Comparison of ENCODE assay signal across 22 cellular contexts in the genomic region with DNA sequence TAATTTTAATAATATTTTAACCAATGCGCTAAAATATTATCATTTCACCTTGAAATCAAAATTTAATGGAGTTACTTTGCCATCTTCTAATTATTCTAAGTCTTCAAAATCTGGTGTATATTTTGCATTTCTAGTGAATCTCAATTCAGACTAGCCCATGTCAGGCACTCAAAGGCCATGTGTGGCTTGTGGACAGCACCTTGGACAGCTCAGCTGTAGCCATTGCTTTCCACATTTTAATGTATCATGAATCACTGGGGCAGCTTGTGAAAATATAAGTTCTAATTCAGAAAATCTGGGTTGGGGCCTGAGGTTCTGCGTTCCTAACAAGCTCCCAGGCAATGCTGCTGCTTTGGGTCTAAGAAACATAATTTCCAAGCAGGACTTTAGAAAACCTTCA. TPM values are rescaled to one million over a fixed set of nuclear protein-coding genes. Genes with fewer than 3 reads are reported as not detected.
DNase-seq lines count a peak whose midpoint lies in the region; ATAC-seq and TF ChIP-seq lines count a peak whose summit lies in the region.
"Had no signal": no experiment of that assay in that cellular context is flagged by ENCODE, and none has a peak within 500 bp of the region (broad histone marks: within the 10 kb centered on the region; RNA-seq: fewer than 3 reads in every experiment).

No MANE protein-coding gene starts in this region.

- no peak overlapping the region for H3K4me3 ChIP-seq in RWPE2 (ENCODE audit: severe bottlenecking)
- no peak overlapping the region for H3K4me3 ChIP-seq in effector memory CD4-positive, alpha-beta T cell (ENCODE audit: insufficient read depth, low read depth, low read length, poor library complexity, severe bottlenecking)
- H3K4me3 ChIP-seq: PC-9, skin epidermis, testis had no signal

- H3K27me3 ChIP-seq in RWPE2 (ENCODE audit: insufficient read depth, poor library complexity, severe bottlenecking), result no peaks in the 10 kb centered on the region
- H3K27me3 ChIP-seq in effector memory CD4-positive, alpha-beta T cell (replicated peaks; ENCODE audit: control insufficient read depth, insufficient read depth, low read length, poor library complexity, severe bottlenecking), result no peaks in the 10 kb centered on the region
- H3K27me3 ChIP-seq: testis had no signal

- CTCF ChIA-PET in activated CD4-positive, alpha-beta T cell treated with anti-CD3 and anti-CD28 coated beads, Interleukin-2, amount 10 ng/mL, durations not matched to agents 7 days and 5 days (lab: Charles Lee), result interaction anchor here (1.0 kb wide), 1 partner anchor 12 kb away, joined by 3 read pairs; no protein-coding TSS in a partner anchor

- no peaks in the 10 kb centered on the region for H3K4me1 ChIP-seq in RWPE2 (ENCODE audit: insufficient read depth, poor library complexity, severe bottlenecking)
- no peaks in the 10 kb centered on the region for H3K4me1 ChIP-seq in effector memory CD4-positive, alpha-beta T cell (ENCODE audit: control insufficient read depth, insufficient read depth, low read length, poor library complexity, severe bottlenecking)
- H3K4me1 ChIP-seq: testis had no signal

- H3K4me3 Mint-ChIP-seq in endothelial cell (ENCODE audit: unreplicated experiment) (no peak overlapping the region), nephron progenitor cell (no peak overlapping the region)
- no peak overlapping the region for H3K4me3 Mint-ChIP-seq in activated CD4-positive, alpha-beta T cell treated with anti-CD3 and anti-CD28 coated beads, Interleukin-2, amount 10 ng/mL, durations not matched to agents 7 days and 5 days
- H3K4me3 Mint-ChIP-seq: activated CD4-positive, alpha-beta memory T cell treated with anti-CD3 and anti-CD28 coated beads, Interleukin-2, amount 10 ng/mL, durations not matched to agents 7 days and 5 days; activated naive CD8-positive, alpha-beta T cell treated with anti-CD3 and anti-CD28 coated beads, Interleukin-2, amount 50 U/mL, for 24 hours; B cell had no signal

- POLR2A ChIA-PET in activated CD4-positive, alpha-beta T cell treated with anti-CD3 and anti-CD28 coated beads, Interleukin-2, amount 10 ng/mL, durations not matched to agents 7 days and 5 days (lab: Charles Lee), result no interaction called here

- ATAC-seq in RWPE2 (ENCODE audit: low read depth), result peak; percentile 55; the same call in 2 of the 3 replicates
- ATAC-seq in Right ventricle myocardium superior (ENCODE audit: poor library complexity), result no peak
- no peak for ATAC-seq in HG03135 (IDR thresholded peaks at IDR 0.05; ENCODE audit: unreplicated experiment)
- ATAC-seq: activated naive CD8-positive, alpha-beta T cell treated with anti-CD3 and anti-CD28 coated beads, Interleukin-2, amount 50 U/mL, for 24 hours had no signal

- H3K27ac Mint-ChIP-seq in endothelial cell (ENCODE audit: unreplicated experiment) (no peak overlapping the region), nephron progenitor cell (no peak overlapping the region)
- H3K27ac Mint-ChIP-seq in activated CD4-positive, alpha-beta T cell treated with anti-CD3 and anti-CD28 coated beads, Interleukin-2, amount 10 ng/mL, durations not matched to agents 7 days and 5 days, result no peak overlapping the region
- H3K27ac Mint-ChIP-seq: activated CD4-positive, alpha-beta memory T cell treated with anti-CD3 and anti-CD28 coated beads, Interleukin-2, amount 10 ng/mL, durations not matched to agents 7 days and 5 days; activated naive CD8-positive, alpha-beta T cell treated with anti-CD3 and anti-CD28 coated beads, Interleukin-2, amount 50 U/mL, for 24 hours; B cell had no signal

- H3K36me3 Mint-ChIP-seq in endothelial cell (ENCODE audit: low read depth, unreplicated experiment) (no peaks in the 10 kb centered on the region), nephron progenitor cell (ENCODE audit: low read depth) (no peaks in the 10 kb centered on the region)
- H3K36me3 Mint-ChIP-seq in activated CD4-positive, alpha-beta T cell treated with anti-CD3 and anti-CD28 coated beads, Interleukin-2, amount 10 ng/mL, durations not matched to agents 7 days and 5 days (ENCODE audit: low read depth), result no peaks in the 10 kb centered on the region

- H3K4me1 Mint-ChIP-seq in endothelial cell (ENCODE audit: unreplicated experiment) (peaks cover 14% of the 10 kb centered on the region), nephron progenitor cell (no peaks in the 10 kb centered on the region)
- no peaks in the 10 kb centered on the region for H3K4me1 Mint-ChIP-seq in activated CD4-positive, alpha-beta T cell treated with anti-CD3 and anti-CD28 coated beads, Interleukin-2, amount 10 ng/mL, durations not matched to agents 7 days and 5 days
- H3K4me1 Mint-ChIP-seq: activated CD4-positive, alpha-beta memory T cell treated with anti-CD3 and anti-CD28 coated beads, Interleukin-2, amount 10 ng/mL, durations not matched to agents 7 days and 5 days; activated naive CD8-positive, alpha-beta T cell treated with anti-CD3 and anti-CD28 coated beads, Interleukin-2, amount 50 U/mL, for 24 hours; B cell had no signal

- H3K36me3 ChIP-seq in RWPE2 (ENCODE audit: low read depth), result no peaks in the 10 kb centered on the region
- H3K36me3 ChIP-seq in effector memory CD4-positive, alpha-beta T cell (ENCODE audit: control insufficient read depth, insufficient read depth, low read length), result no peaks in the 10 kb centered on the region

- TF ChIP-seq CTCF in RWPE2 (IDR thresholded peaks at IDR 0.05; ENCODE audit: poor library complexity, severe bottlenecking) (no peak), endothelial cell (IDR thresholded peaks at IDR 0.05; ENCODE audit: unreplicated experiment) (no peak), nephron progenitor cell (IDR thresholded peaks at IDR 0.05) (no peak)

- no peaks in the 10 kb centered on the region for H3K9me3 ChIP-seq in RWPE2 (ENCODE audit: severe bottlenecking)
- no peaks in the 10 kb centered on the region for H3K9me3 ChIP-seq in effector memory CD4-positive, alpha-beta T cell (ENCODE audit: control insufficient read depth, low read length)
- H3K9me3 ChIP-seq: testis had no signal

- H3K9me3 Mint-ChIP-seq in endothelial cell (ENCODE audit: unreplicated experiment) (no peaks in the 10 kb centered on the region), nephron progenitor cell (no peaks in the 10 kb centered on the region)
- no peaks in the 10 kb centered on the region for H3K9me3 Mint-ChIP-seq in activated CD4-positive, alpha-beta T cell treated with anti-CD3 and anti-CD28 coated beads, Interleukin-2, amount 10 ng/mL, durations not matched to agents 7 days and 5 days
- H3K9me3 Mint-ChIP-seq: activated CD4-positive, alpha-beta memory T cell treated with anti-CD3 and anti-CD28 coated beads, Interleukin-2, amount 10 ng/mL, durations not matched to agents 7 days and 5 days; activated naive CD8-positive, alpha-beta T cell treated with anti-CD3 and anti-CD28 coated beads, Interleukin-2, amount 50 U/mL, for 24 hours had no signal

- intact Hi-C loops in Right ventricle myocardium superior (cut with DNase I), result no loop called here

- no peaks in the 10 kb centered on the region for H3K27me3 Mint-ChIP-seq in endothelial cell (ENCODE audit: unreplicated experiment)
- H3K27me3 Mint-ChIP-seq in nephron progenitor cell (ENCODE audit: low read depth, poor library complexity), result peaks cover 5% of the 10 kb centered on the region
- no peaks in the 10 kb centered on the region for H3K27me3 Mint-ChIP-seq in activated CD4-positive, alpha-beta T cell treated with anti-CD3 and anti-CD28 coated beads, Interleukin-2, amount 10 ng/mL, durations not matched to agents 7 days and 5 days
- H3K27me3 Mint-ChIP-seq: B cell had no signal

- DNase-seq in HT-29 (ENCODE audit: low spot score) (peak; percentile 41), RWPE2 (ENCODE audit: low spot score) (no peak), endothelial cell (ENCODE audit: low spot score) (peak; percentile 19), nephron progenitor cell (peak; percentile 33), Right ventricle myocardium superior (no peak)
- no peak for DNase-seq in activated CD4-positive, alpha-beta T cell treated with anti-CD3 and anti-CD28 coated beads, Interleukin-2, amount 10 ng/mL, durations not matched to agents 7 days and 5 days
- DNase-seq in effector memory CD4-positive, alpha-beta T cell, result no peak
- DNase-seq: activated CD4-positive, alpha-beta memory T cell treated with anti-CD3 and anti-CD28 coated beads, Interleukin-2, amount 10 ng/mL, durations not matched to agents 7 days and 5 days; activated naive CD8-positive, alpha-beta T cell treated with anti-CD3 and anti-CD28 coated beads, Interleukin-2, amount 50 U/mL, for 24 hours; GF-D8; H7; midbrain; NCI-H526 treated with DMSO at 0.1 percent for 48 hours; occipital lobe; SW 1271; testis had no signal

- no peak overlapping the region for H3K27ac ChIP-seq in RWPE2 (ENCODE audit: poor library complexity, severe bottlenecking)
- H3K27ac ChIP-seq in effector memory CD4-positive, alpha-beta T cell (ENCODE audit: insufficient read depth, low read length, poor library complexity, severe bottlenecking), result no peak overlapping the region
- H3K27ac ChIP-seq: PC-9, skin epidermis, testis, VCaP had no signal

RNA-seq across cellular contexts. Expression of a gene that starts 57.2 kb away (rescaled TPM):
- total RNA-seq in HT-29 (2014; rRNA removed; shearing (Covaris generic)), result 8.0 and 10.1 TPM in 2 replicates
- total RNA-seq in endothelial cell (ENCODE audit: unreplicated experiment) (0.15 TPM), Right ventricle myocardium superior (0.11 TPM)
- total RNA-seq in activated CD4-positive, alpha-beta T cell treated with anti-CD3 and anti-CD28 coated beads, Interleukin-2, amount 10 ng/mL, durations not matched to agents 7 days and 5 days, result not detected
- total RNA-seq: activated CD4-positive, alpha-beta memory T cell treated with anti-CD3 and anti-CD28 coated beads, Interleukin-2, amount 10 ng/mL, durations not matched to agents 7 days and 5 days; B cell; chondrocyte; H7; occipital lobe; PC-9 had no signal

Comparison
In these comparisons a context has a peak if more than half of its experiments do, and no peak if none do; other contexts are left out.
1. DNase-seq: peak in HT-29 (single experiment), endothelial cell (single experiment) and nephron progenitor cell (single experiment); none in RWPE2 (single experiment), activated CD4-positive, alpha-beta T cell treated with anti-CD3 and anti-CD28 coated beads, Interleukin-2, amount 10 ng/mL, durations not matched to agents 7 days and 5 days (single experiment), effector memory CD4-positive, alpha-beta T cell (0 of 3) and Right ventricle myocardium superior (single experiment).